ENCODE assay signal across 2 cellular contexts in the genomic region with DNA sequence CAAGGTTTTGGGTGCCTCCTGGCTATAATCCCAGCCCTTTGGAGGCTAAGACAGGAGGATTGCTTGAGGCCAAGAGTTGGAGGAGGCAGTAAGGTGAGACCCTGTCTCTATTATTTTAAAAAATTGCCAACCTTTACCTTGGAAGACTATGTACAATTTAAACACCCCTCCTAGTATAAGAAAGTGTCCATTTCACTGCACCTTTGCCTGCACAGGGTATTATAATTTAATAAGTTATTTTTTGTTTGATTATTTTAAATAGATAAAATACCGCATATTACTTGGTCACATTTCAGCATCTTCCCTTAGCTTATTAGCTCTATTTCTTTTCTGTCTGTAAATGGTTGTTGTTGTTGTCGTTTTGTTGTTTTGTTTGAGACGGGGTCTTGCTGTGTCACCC.
TF ChIP-seq lines count a peak whose summit lies in the region.

No MANE protein-coding gene starts in this region.

TF ChIP-seq in K562, 482 proteins besides CTCF, POLR2A, EP300 and RAD21:
- TF ChIP-seq ARID3A (IDR thresholded peaks at IDR 0.05; ENCODE audit: borderline replicate concordance, low read depth, low read length) (0 out of 2 replicates have a peak, but pooled peaks have one; percentile 42), RBM25 (IDR thresholded peaks at IDR 0.05; ENCODE audit: low read depth, low read length, severe bottlenecking) (peak; percentile 96), NFE2 (IDR thresholded peaks at IDR 0.05; ENCODE audit: low read depth) (0 out of 2 replicates have a peak, but pooled peaks have one; percentile 6)

TF ChIP-seq in HepG2, 621 proteins besides CTCF, POLR2A, EP300 and RAD21:
- TF ChIP-seq ARID3A (IDR thresholded peaks at IDR 0.05; ENCODE audit: low read depth, low read length), result 0 out of 2 replicates have a peak, but pooled peaks have one; percentile 24
